8 cellular contexts compared by ENCODE assay signal in the genomic region with DNA sequence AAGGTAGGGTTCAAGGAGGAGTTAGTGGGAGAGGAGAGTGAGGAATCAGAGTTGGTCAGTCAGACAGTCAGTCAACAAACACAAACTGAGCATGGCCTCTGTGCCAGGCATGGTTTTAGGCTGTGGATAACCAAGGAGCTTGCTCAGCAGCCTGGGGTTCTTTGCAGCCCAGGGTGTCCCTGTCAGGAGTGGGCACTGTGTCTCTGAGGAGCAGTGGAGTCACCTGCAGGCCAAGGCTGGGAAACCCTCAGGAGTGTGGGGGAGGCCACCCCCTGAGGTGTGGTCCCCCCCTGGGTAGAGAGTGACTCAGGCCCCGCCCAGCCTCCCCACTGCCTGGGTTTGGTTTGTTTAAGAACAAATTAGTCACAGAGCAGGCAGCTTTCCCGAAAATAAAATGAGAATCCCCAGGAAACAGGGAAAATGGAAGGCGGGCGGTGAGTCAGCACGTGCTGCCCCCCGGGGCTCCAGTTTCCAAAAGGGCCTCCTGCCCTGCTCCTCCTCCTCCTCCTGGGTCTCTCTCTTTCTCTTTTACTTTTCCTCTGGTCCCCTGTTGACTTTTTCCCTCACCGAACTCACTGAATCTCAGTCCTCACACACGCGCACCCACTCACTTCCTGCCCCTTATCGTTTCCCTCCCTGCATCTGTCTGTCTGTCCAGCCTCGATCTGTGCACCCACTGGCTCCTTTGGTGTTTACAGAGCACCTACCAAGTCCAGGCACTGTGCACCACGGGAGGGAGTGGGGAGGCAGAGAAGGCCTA. TPM values are rescaled to one million over a fixed set of nuclear protein-coding genes. Genes with fewer than 3 reads are reported as not detected.
DNase-seq lines count a peak whose midpoint lies in the region; ATAC-seq, FAIRE-seq and TF ChIP-seq lines count a peak whose summit lies in the region.

No MANE protein-coding gene starts in this region.

- ATAC-seq in T-helper 17 cell (no peak), K562 (peak; percentile 65), HG03378 (IDR thresholded peaks at IDR 0.05; ENCODE audit: unreplicated experiment) (no peak)

- H3K36me3 Mint-ChIP-seq in T-helper 17 cell (ENCODE audit: low read depth) = no peaks in the 10 kb centered on the region

- peak; percentile 63 for DNase-seq in GM19238 (ENCODE audit: insufficient read length, low spot score)
- DNase-seq in T-helper 17 cell = no peak
- peak; percentile 86 to 96 (median 93) for DNase-seq in K562 (ENCODE audit: extremely low read depth in 1 of 4, low spot score in 3 of 4)
- peak; percentile 79 for DNase-seq in keratinocyte (ENCODE audit: low read depth, low spot score)
- peak; percentile 34 to 52 for DNase-seq in stimulated activated CD4-positive, alpha-beta T cell treated with anti-CD3 and anti-CD28 coated beads, Interleukin-2, amount 100 ng/mL, for 48 hours
- no peak for DNase-seq in NCI-H2107 (lab: John Stamatoyannopoulos, UW)
- no peak for DNase-seq in 8988T

- H3K36me3 ChIP-seq in K562 (ENCODE audit: control insufficient read depth, insufficient read depth, low read length) = no peaks in the 10 kb centered on the region
- no peaks in the 10 kb centered on the region for H3K36me3 ChIP-seq in keratinocyte (ENCODE audit: control insufficient read depth in 2 of 2, extremely low read depth in 1 of 2, insufficient read depth in 2 of 2, low read length in 2 of 2)

- H4K20me1 ChIP-seq in K562 (replicated peaks; ENCODE audit: control insufficient read depth, insufficient read depth, low read length) = no peaks in the 10 kb centered on the region
- no peaks in the 10 kb centered on the region for H4K20me1 ChIP-seq in keratinocyte (ENCODE audit: control insufficient read depth, extremely low read depth, insufficient read depth, low read length)

- H3K9me1 ChIP-seq in K562 (ENCODE audit: control insufficient read depth, insufficient read depth, low read length) = no peaks in the 10 kb centered on the region
- H3K9me1 ChIP-seq in keratinocyte (ENCODE audit: control insufficient read depth, extremely low read depth, insufficient read depth, low read length) = no peaks in the 10 kb centered on the region

- WGBS in K562 (ENCODE audit: insufficient coverage, low coverage, missing lambda C conversion rate) = under 1% methylated on average over 11 of the region's 12 CpGs

- CTCF ChIA-PET in K562 (lab: Yijun Ruan, JAX; ENCODE audit: low intra/inter-chr PET ratio) = no interaction called here

- H3K27ac ChIP-seq in K562 (ENCODE audit: extremely low read depth, low read depth, low read length) = peak overlapping the region; percentile 26
- H3K27ac ChIP-seq in keratinocyte (ENCODE audit: control insufficient read depth, insufficient read depth, low read length) = peak overlapping the region; percentile 80

- H3K4me1 Mint-ChIP-seq in T-helper 17 cell = peaks cover 29% of the 10 kb centered on the region

- H3K4me2 ChIP-seq in K562 (ENCODE audit: insufficient read depth, low read length) = peak overlapping the region; percentile 68
- H3K4me2 ChIP-seq in keratinocyte (ENCODE audit: control insufficient read depth, extremely low read depth, insufficient read depth, low read depth, low read length) = peak overlapping the region; percentile 58

- in situ Hi-C loops in K562 (cut with MboI) = no loop called here

- POLR2A ChIA-PET in K562 (lab: Yijun Ruan, JAX) = interaction anchor here (0.8 to 2.0 kb wide), 3 partner anchors 9 to 683 kb away, joined by 3 to 7 read pairs (median 4); no protein-coding TSS in a partner anchor

- H3K9me3 ChIP-seq in T-helper 17 cell (ENCODE audit: control insufficient read depth, low read length, poor library complexity, severe bottlenecking) = no peaks in the 10 kb centered on the region
- H3K9me3 ChIP-seq in K562 (replicated peaks; ENCODE audit: control insufficient read depth, insufficient read depth, low read depth, low read length) = no peaks in the 10 kb centered on the region
- no peaks in the 10 kb centered on the region for H3K9me3 ChIP-seq in keratinocyte (ENCODE audit: control insufficient read depth, low read depth, low read length)

- no peak overlapping the region for H3K4me3 ChIP-seq in K562
- peak overlapping the region in 1 of 3 experiments; percentile 1 for H3K4me3 ChIP-seq in keratinocyte (ENCODE audit: control insufficient read depth in 2 of 3, extremely low read depth in 1 of 3, insufficient read depth in 2 of 3, low read depth in 1 of 3, low read length in 3 of 3)

- H3K9ac ChIP-seq in K562 (ENCODE audit: insufficient read depth in 1 of 2, low read depth in 2 of 2, low read length in 2 of 2) (peak overlapping the region; percentile 48 to 86), keratinocyte (ENCODE audit: control insufficient read depth, extremely low read depth, insufficient read depth, low read length) (peak overlapping the region; percentile 65)

- H2AFZ ChIP-seq in K562 (ENCODE audit: low read depth, low read length) (peak overlapping the region; percentile 80), keratinocyte (ENCODE audit: control insufficient read depth, low read length) (peak overlapping the region; percentile 27)

- BruUV-seq in K562 (replicated peaks; lab: Mats Ljungman, UMichigan) = no TSS peak

- TF ChIP-seq RAD21 in K562 (CRISPR knock-in tag; conservative IDR thresholded peaks at IDR 0.05 in 1 of 2, IDR thresholded peaks at IDR 0.05 in 1 of 2) = no peak

- H3K27me3 Mint-ChIP-seq in T-helper 17 cell = no peaks in the 10 kb centered on the region

- H3K79me2 ChIP-seq in K562 (ENCODE audit: control insufficient read depth, insufficient read depth, low read length) (no peaks in the 10 kb centered on the region), keratinocyte (ENCODE audit: control insufficient read depth, insufficient read depth, low read length) (no peaks in the 10 kb centered on the region)

- TF ChIP-seq CTCF in K562 (IDR thresholded peaks at IDR 0.05 in 2 of 3, conservative IDR thresholded peaks at IDR 0.05 in 1 of 3; ENCODE audit: insufficient read depth in 2 of 3, low read depth in 1 of 3, low read length in 3 of 3) = peak; percentile 18 to 41 (median 28); a peak in 4 of 6 replicates
- TF ChIP-seq CTCF in keratinocyte (optimal IDR thresholded peaks at IDR 0.05 in 1 of 3, IDR thresholded peaks at IDR 0.05 in 1 of 3, conservative IDR thresholded peaks at IDR 0.05 in 1 of 3; ENCODE audit: extremely low read depth in 1 of 3, insufficient read depth in 2 of 3, low read length in 3 of 3) = peak in 2 of 3 experiments; percentile 34 to 62

- 0 out of 2 replicates have a peak, but pooled peaks have one; percentile 40 for TF ChIP-seq POLR2A in K562 (conservative IDR thresholded peaks at IDR 0.05)

- intact Hi-C loops in K562 (cut with micrococcal nuclease) = no loop called here

- H3K27me3 ChIP-seq in K562 (ENCODE audit: control insufficient read depth in 2 of 2, insufficient read depth in 2 of 2, low read length in 2 of 2) (no peaks in the 10 kb centered on the region), keratinocyte (ENCODE audit: control insufficient read depth, extremely low read depth, insufficient read depth, low read length) (no peaks in the 10 kb centered on the region)

- H3K4me3 Mint-ChIP-seq in T-helper 17 cell = peak overlapping the region; percentile 88

- FAIRE-seq in K562 (lab: Jason Lieb, UNC) (peak; percentile 92), keratinocyte (lab: Jason Lieb, UNC) (peak; percentile 83)

- H3K27ac Mint-ChIP-seq in T-helper 17 cell = peak overlapping the region; percentile 81

- TF ChIP-seq EP300 in K562 (IDR thresholded peaks at IDR 0.05; ENCODE audit: low read length) = peak; percentile 77; the same call in 1 of the 2 replicates

- dilution Hi-C loops in keratinocyte (cut with MboI; ENCODE audit: extremely low pct_ligation_motif_present, low sequenced_read_pairs) = no loop called here

- H3K4me1 ChIP-seq in K562 (replicated peaks in 1 of 2; ENCODE audit: control insufficient read depth in 2 of 2, insufficient read depth in 2 of 2, low read length in 2 of 2) = peaks cover 37 to 56% of the 10 kb centered on the region in 2 experiments
- peaks cover 41% of the 10 kb centered on the region for H3K4me1 ChIP-seq in keratinocyte (ENCODE audit: control insufficient read depth, extremely low read depth, insufficient read depth, low read length)

TF ChIP-seq in K562, 482 proteins besides CTCF, POLR2A, EP300 and RAD21 (continues in another document):
- peak; percentile 92 for TF ChIP-seq ARID1B (IDR thresholded peaks at IDR 0.05)

RNA-seq across cellular contexts. Expression of a gene that starts 44.3 kb away (rescaled TPM):
- total RNA-seq in T-helper 17 cell (100 to 1,000 TPM; 119 to 197 TPM), K562 (2014; rRNA removed) (37.3 and 38.9 TPM in 2 replicates), K562 (2014; rRNA removed; fragmentation: Illumina TruSeq; extraction: Trizol) (13.7 and 14.4 TPM in 2 replicates), K562 (2015; rRNA removed; fragmentation: Illumina TruSeq; extraction: Trizol) (10.9 and 12.3 TPM in 2 replicates), K562 (2021) (30.7 and 36.8 TPM in 2 replicates)
- 20.8 and 58.5 TPM in 2 replicates for total RNA-seq in K562 (2011; cell fraction: chromatin; rRNA removed; ENCODE audit: low replicate concordance)
- 62.9 and 64.2 TPM in 2 replicates for total RNA-seq in K562 (2011; cell fraction: nucleolus; rRNA removed)
- total RNA-seq in K562 (2011; cell fraction: nucleoplasm; rRNA removed) = 32.2 and 39.5 TPM in 2 replicates
- polyA plus RNA-seq in K562 (2011; rRNA removed) (12.7 and 17.9 TPM in 2 replicates), K562 (2014; fragmentation: Illumina TruSeq; extraction: Trizol) (12.5 and 19.4 TPM in 2 replicates), K562 (2014; fragmentation: Nextera tagmentation; extraction: Ambion mirVana) (under 1 TPM; 0.56 to 0.92 TPM), K562 (2014; rRNA removed) (17.5 and 21.9 TPM in 2 replicates), keratinocyte (2.7 to 16.5 TPM (median 9.4 TPM) in 3 replicates)
- 12.3 and 31.5 TPM in 2 replicates for polyA plus RNA-seq in K562 (2011; cell fraction: cytosol; rRNA removed)
- polyA plus RNA-seq in K562 (2011; cell fraction: nucleus; rRNA removed) = 26.9 and 59.7 TPM in 2 replicates
- polyA plus RNA-seq in K562 (2012) = 8.8 and 9.6 TPM in 2 replicates
- 12.4 and 23.2 TPM in 2 replicates for polyA minus RNA-seq in K562 (2011; rRNA and poly(A)+ RNA removed)
- polyA minus RNA-seq in K562 (2011; cell fraction: cytosol; rRNA and poly(A)+ RNA removed) = 22.2 and 30.9 TPM in 2 replicates
- polyA minus RNA-seq in K562 (2011; cell fraction: nucleus; rRNA and poly(A)+ RNA removed) = 23.3 and 27.7 TPM in 2 replicates
- 0.62 TPM for polyA plus RNA-seq in keratinocyte (2011; ENCODE audit: low read depth)
- polyA plus RNA-seq in keratinocyte (2011; cell fraction: cytosol; rRNA removed) = 5.3 and 9.8 TPM in 2 replicates
- polyA plus RNA-seq in keratinocyte (2011; cell fraction: nucleus; rRNA removed) = 42.9 and 46.8 TPM in 2 replicates
- 1.8 and 2.4 TPM in 2 replicates for polyA plus RNA-seq in keratinocyte (2012; ENCODE audit: low replicate concordance)
- polyA minus RNA-seq in keratinocyte = 2.3 to 8.1 TPM (median 4.7 TPM) in 3 replicates
- polyA minus RNA-seq in keratinocyte (2011; cell fraction: cytosol; rRNA and poly(A)+ RNA removed) = 13.0 TPM
- 28.2 and 31.1 TPM in 2 replicates for polyA minus RNA-seq in keratinocyte (2011; cell fraction: nucleus; rRNA and poly(A)+ RNA removed)

Comparison
In these comparisons a context has a peak if more than half of its experiments do, and no peak if none do; other contexts are left out.
1. DNase-seq: peak in GM19238 (single experiment), K562 (4 of 4), keratinocyte (single experiment) and stimulated activated CD4-positive, alpha-beta T cell treated with anti-CD3 and anti-CD28 coated beads, Interleukin-2, amount 100 ng/mL, for 48 hours (2 of 2); none in T-helper 17 cell (0 of 3), NCI-H2107 (single experiment) and 8988T (single experiment).